ENCODE assay signal across 36 cellular contexts in the genomic region with DNA sequence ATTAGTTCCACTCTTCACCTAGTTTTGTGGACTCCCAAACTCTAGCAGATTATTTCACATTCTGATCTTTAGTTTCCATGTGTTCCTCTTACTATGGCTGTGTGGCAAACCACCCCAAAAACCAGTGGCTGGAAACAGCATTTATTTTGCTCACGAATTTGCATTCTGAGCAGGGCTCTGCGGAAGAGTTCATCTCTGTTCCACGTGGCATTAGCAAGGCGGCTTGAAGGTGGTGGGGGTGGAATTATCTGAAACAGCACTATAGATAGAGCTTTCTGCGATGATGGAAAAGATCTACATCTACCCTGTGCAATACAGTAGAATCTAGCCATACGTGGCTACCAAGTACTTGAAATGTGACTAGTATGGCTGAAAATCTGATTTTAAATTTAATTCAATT.
"Had no signal": no experiment of that assay in that cellular context is flagged by ENCODE, and none has a peak within 500 bp of the region (broad histone marks: within the 10 kb centered on the region; RNA-seq: fewer than 3 reads in every experiment).

No MANE protein-coding gene starts in this region.

- H3K4me1 Mint-ChIP-seq: T-helper 17 cell had no signal

- DNase-seq: activated CD4-positive, alpha-beta memory T cell treated with anti-CD3 and anti-CD28 coated beads, Interleukin-2, amount 10 ng/mL, durations not matched to agents 7 days and 5 days; activated CD4-positive, alpha-beta T cell treated with anti-CD3 and anti-CD28 coated beads for 36 hours; activated CD4-positive, alpha-beta T cell treated with anti-CD3 and anti-CD28 coated beads, Interleukin-2, amount 10 ng/mL, durations not matched to agents 7 days and 5 days; activated CD4-positive, alpha-beta T cell treated with anti-CD3 and anti-CD28 coated beads, Interleukin-2, amount 50 U/mL, for 4 hours; activated CD4-positive, CD25-positive, alpha-beta regulatory T cell; activated CD4-positive, CD25-positive, alpha-beta regulatory T cell treated with anti-CD3 and anti-CD28 coated beads, Interleukin-2, amount 50 U/mL, for 72 hours; activated CD8-positive, alpha-beta memory T cell treated with anti-CD3 and anti-CD28 coated beads, Interleukin-2, amount 50 U/mL, for 48 hours; activated gamma-delta T cell; activated naive CD4-positive, alpha-beta T cell treated with Interleukin-2 at 50 U/mL for 16 hours; activated naive CD8-positive, alpha-beta T cell treated with anti-CD3 and anti-CD28 coated beads for 36 hours; activated naive CD8-positive, alpha-beta T cell treated with anti-CD3 and anti-CD28 coated beads, Interleukin-2, amount 50 U/mL, for 24 hours; activated T-cell treated with anti-CD3 and anti-CD28 coated beads for 4 hours; activated T-cell treated with anti-CD3 and anti-CD28 coated beads, Interleukin-2, amount 50 U/mL, for 24 hours; activated T-cell treated with anti-CD3 and anti-CD28 coated beads, Interleukin-2, amount 50 U/mL, for 72 hours; adrenal gland; amygdala; aorta; central memory CD4-positive, alpha-beta T cell; cerebellar nuclear complex; colonic mucosa; effector CD8-positive, alpha-beta T cell; esophagus squamous epithelium; foreskin melanocyte; T-helper 1 cell; T-helper 17 cell; T1000; WERI-Rb-1 had no signal

- FAIRE-seq: endometrium, endothelial cell of umbilical vein had no signal

- H3K9me3 ChIP-seq: adrenal gland, breast epithelium, colonic mucosa, esophagus squamous epithelium, gastroesophageal sphincter had no signal

- ATAC-seq: activated CD4-positive, alpha-beta T cell treated with anti-CD3 and anti-CD28 coated beads for 36 hours; activated naive CD8-positive, alpha-beta T cell treated with anti-CD3 and anti-CD28 coated beads, Interleukin-2, amount 50 U/mL, for 24 hours; activated T-cell treated with anti-CD3 and anti-CD28 coated beads, Interleukin-2, amount 50 U/mL, for 72 hours; gastroesophageal sphincter; T-helper 17 cell had no signal

- H3K4me3 Mint-ChIP-seq: activated CD4-positive, alpha-beta memory T cell treated with anti-CD3 and anti-CD28 coated beads, Interleukin-2, amount 10 ng/mL, durations not matched to agents 7 days and 5 days; activated CD4-positive, alpha-beta T cell treated with anti-CD3 and anti-CD28 coated beads for 36 hours; activated CD4-positive, alpha-beta T cell treated with anti-CD3 and anti-CD28 coated beads, Interleukin-2, amount 10 ng/mL, durations not matched to agents 7 days and 5 days; activated naive CD4-positive, alpha-beta T cell treated with anti-CD3 and anti-CD28 coated beads, Interleukin-2, amount 50 U/mL, for 24 hours; activated naive CD8-positive, alpha-beta T cell treated with anti-CD3 and anti-CD28 coated beads for 36 hours; activated naive CD8-positive, alpha-beta T cell treated with anti-CD3 and anti-CD28 coated beads, Interleukin-2, amount 50 U/mL, for 24 hours; activated T-cell treated with anti-CD3 and anti-CD28 coated beads, Interleukin-2, amount 50 U/mL, for 24 hours; activated T-cell treated with anti-CD3 and anti-CD28 coated beads, Interleukin-2, amount 50 U/mL, for 72 hours; brain; T-helper 17 cell; T-helper 2 cell treated with Interferon-gamma antibody and Interleukin-4, amounts not matched to agents 5 μg/mL and 100 μg/mL, for 36 hours had no signal

- H3K27me3 ChIP-seq: adrenal gland, breast epithelium, cardiac muscle cell, colonic mucosa, esophagus squamous epithelium, gastroesophageal sphincter had no signal

- H3K27me3 Mint-ChIP-seq: activated CD4-positive, alpha-beta memory T cell treated with anti-CD3 and anti-CD28 coated beads, Interleukin-2, amount 10 ng/mL, durations not matched to agents 7 days and 5 days; activated CD4-positive, alpha-beta T cell treated with anti-CD3 and anti-CD28 coated beads for 36 hours; activated CD4-positive, alpha-beta T cell treated with anti-CD3 and anti-CD28 coated beads, Interleukin-2, amount 10 ng/mL, durations not matched to agents 7 days and 5 days; activated naive CD4-positive, alpha-beta T cell treated with anti-CD3 and anti-CD28 coated beads, Interleukin-2, amount 50 U/mL, for 24 hours; activated naive CD8-positive, alpha-beta T cell treated with anti-CD3 and anti-CD28 coated beads for 36 hours; activated naive CD8-positive, alpha-beta T cell treated with anti-CD3 and anti-CD28 coated beads, Interleukin-2, amount 50 U/mL, for 24 hours; activated T-cell treated with anti-CD3 and anti-CD28 coated beads, Interleukin-2, amount 50 U/mL, for 24 hours; brain; T-helper 17 cell had no signal

- H3K27ac ChIP-seq: adrenal gland, breast epithelium, cardiac muscle cell, colonic mucosa, epithelial cell of prostate, esophagus squamous epithelium, gastroesophageal sphincter, WERI-Rb-1 had no signal

- H3K27ac Mint-ChIP-seq: activated CD4-positive, alpha-beta memory T cell treated with anti-CD3 and anti-CD28 coated beads, Interleukin-2, amount 10 ng/mL, durations not matched to agents 7 days and 5 days; activated CD4-positive, alpha-beta T cell treated with anti-CD3 and anti-CD28 coated beads for 36 hours; activated CD4-positive, alpha-beta T cell treated with anti-CD3 and anti-CD28 coated beads, Interleukin-2, amount 10 ng/mL, durations not matched to agents 7 days and 5 days; activated naive CD4-positive, alpha-beta T cell treated with anti-CD3 and anti-CD28 coated beads, Interleukin-2, amount 50 U/mL, for 24 hours; activated naive CD8-positive, alpha-beta T cell treated with anti-CD3 and anti-CD28 coated beads for 36 hours; activated naive CD8-positive, alpha-beta T cell treated with anti-CD3 and anti-CD28 coated beads, Interleukin-2, amount 50 U/mL, for 24 hours; activated T-cell treated with anti-CD3 and anti-CD28 coated beads, Interleukin-2, amount 50 U/mL, for 24 hours; activated T-cell treated with anti-CD3 and anti-CD28 coated beads, Interleukin-2, amount 50 U/mL, for 72 hours; T-helper 17 cell; T-helper 2 cell treated with Interferon-gamma antibody and Interleukin-4, amounts not matched to agents 5 μg/mL and 100 μg/mL, for 36 hours had no signal

- H3K4me1 ChIP-seq: breast epithelium had no signal

- H3K4me3 ChIP-seq: adrenal gland, breast epithelium, cardiac muscle cell, colonic mucosa, esophagus squamous epithelium, gastroesophageal sphincter had no signal

- H3K9me3 Mint-ChIP-seq: activated CD4-positive, alpha-beta memory T cell treated with anti-CD3 and anti-CD28 coated beads, Interleukin-2, amount 10 ng/mL, durations not matched to agents 7 days and 5 days had no signal

- H3K36me3 ChIP-seq: adrenal gland, breast epithelium, colonic mucosa had no signal
